7 cellular contexts compared by ENCODE assay signal in genomic region chr9:62808081-62808480, GRCh38.
A peak's percentile ranks its signal among the peaks of the same experiment; 100 is the strongest.
DNase-seq lines count a peak whose midpoint lies in the region; ATAC-seq and TF ChIP-seq lines count a peak whose summit lies in the region.
"Not testable (repeated sequence)": the region's sequence is repeated elsewhere in the genome, so short reads cannot be mapped to it uniquely, and the experiment has no call there.

No MANE protein-coding gene starts in this region.

- H3K79me2 ChIP-seq in GM23338 (replicated peaks; ENCODE audit: insufficient read depth); SK-N-SH (ENCODE audit: insufficient read depth): not testable (repeated sequence)

- H3F3A ChIP-seq in GM23338 (replicated peaks; ENCODE audit: low read depth); SK-N-SH (replicated peaks; ENCODE audit: insufficient read depth): not testable (repeated sequence)

- H3K36me3 ChIP-seq in GM23338 (ENCODE audit: insufficient read depth); SK-N-SH (replicated peaks in 1 of 2; ENCODE audit: control insufficient read depth in 1 of 2, insufficient read depth in 2 of 2, low read length in 1 of 2); endodermal cell (ENCODE audit: control insufficient read depth, insufficient read depth, low read length); mesenchymal stem cell (ENCODE audit: control insufficient read depth in 1 of 2, insufficient read depth in 2 of 2, low read depth in 1 of 2, low read length in 2 of 2): not testable (repeated sequence)

- H3K23ac ChIP-seq in mesenchymal stem cell (ENCODE audit: low read length in 2 of 2), result not testable (repeated sequence)

- H3K4me3 Mint-ChIP-seq in GM23338; MCF 10A (ENCODE audit: unreplicated experiment); endodermal cell: not testable (repeated sequence)

- CTCF ChIA-PET in SK-N-SH (lab: Yijun Ruan, JAX); MCF 10A (lab: Yijun Ruan, JAX): not testable (repeated sequence)

- BruUV-seq in MCF 10A (replicated peaks; lab: Mats Ljungman, UMichigan), result not testable (repeated sequence)

- H3K9ac ChIP-seq in SK-N-SH; endodermal cell (ENCODE audit: extremely low read depth, low read length, poor library complexity, severe bottlenecking); mesenchymal stem cell (ENCODE audit: low read length): not testable (repeated sequence)

- not testable (repeated sequence) for TF ChIP-seq CTCF in GM23338 (conservative IDR thresholded peaks at IDR 0.05; ENCODE audit: low read depth in 2 of 2); SK-N-SH (IDR thresholded peaks at IDR 0.05); MCF 10A (IDR thresholded peaks at IDR 0.05; ENCODE audit: unreplicated experiment); endodermal cell (conservative IDR thresholded peaks at IDR 0.05)

- DNase-seq in GM23338 (ENCODE audit: low spot score); SK-N-SH; mesenchymal stem cell: not testable (repeated sequence)
- peak; percentile 33 for DNase-seq in MCF 10A (ENCODE audit: unreplicated experiment)
- DNase-seq in endodermal cell, result peak; percentile 19
- peak; percentile 39 for DNase-seq in inferior parietal cortex (ENCODE audit: extremely low spot score)
- DNase-seq in superior temporal gyrus (ENCODE audit: extremely low spot score), result peak; percentile 47

- H3K4ac ChIP-seq in mesenchymal stem cell (ENCODE audit: low read depth in 1 of 2, low read length in 2 of 2), result not testable (repeated sequence)

- TF ChIP-seq RAD21 in SK-N-SH (IDR thresholded peaks at IDR 0.05; ENCODE audit: low read length), result not testable (repeated sequence)

- not testable (repeated sequence) for H3K4me1 Mint-ChIP-seq in GM23338; MCF 10A (ENCODE audit: insufficient read depth, unreplicated experiment); endodermal cell

- H2BK5ac ChIP-seq in mesenchymal stem cell (ENCODE audit: low read depth, low read length, poor library complexity, severe bottlenecking), result not testable (repeated sequence)

- not testable (repeated sequence) for H3K4me3 ChIP-seq in GM23338; SK-N-SH (ENCODE audit: low read depth in 2 of 2, low read length in 1 of 2); endodermal cell (ENCODE audit: low read length); mesenchymal stem cell (ENCODE audit: insufficient read depth in 1 of 2, low read depth in 1 of 2, low read length in 2 of 2)

- not testable (repeated sequence) for H3K36me3 Mint-ChIP-seq in GM23338 (ENCODE audit: low read depth); MCF 10A (ENCODE audit: insufficient read depth, unreplicated experiment); endodermal cell (ENCODE audit: low read depth)

- H3K9me3 ChIP-seq in SK-N-SH; endodermal cell (ENCODE audit: control insufficient read depth, low read length); mesenchymal stem cell (ENCODE audit: control insufficient read depth, low read length): not testable (repeated sequence)

- H2BK120ac ChIP-seq in mesenchymal stem cell (ENCODE audit: low read depth, low read length), result not testable (repeated sequence)

- not testable (repeated sequence) for H3K9me2 ChIP-seq in GM23338 (ENCODE audit: insufficient read depth); SK-N-SH

- H3K27me3 Mint-ChIP-seq in GM23338 (ENCODE audit: insufficient read depth, low read depth, poor library complexity) (peaks cover 51% of the 10 kb centered on the region), MCF 10A (ENCODE audit: insufficient read depth, unreplicated experiment) (peaks cover 23% of the 10 kb centered on the region), endodermal cell (ENCODE audit: insufficient read depth) (peaks cover 82% of the 10 kb centered on the region)

- WGBS in SK-N-SH (ENCODE audit: low lambda C conversion rate), result 57% methylated on average over 3 of the region's 3 CpGs
- WGBS in endodermal cell (ENCODE audit: insufficient coverage in 1 of 2, insufficient read length in 1 of 2), 2 experiments, result 42 to 54% methylated on average over 3 of the region's 3 CpGs
- WGBS in mesenchymal stem cell, result 52% methylated on average over 3 of the region's 3 CpGs

- POLR2A ChIA-PET in SK-N-SH (lab: Yijun Ruan, JAX); MCF 10A (lab: Yijun Ruan, JAX): not testable (repeated sequence)

- ATAC-seq in GM23338, result not testable (repeated sequence)

- H2BK12ac ChIP-seq in mesenchymal stem cell (ENCODE audit: low read length in 2 of 2), result not testable (repeated sequence)

- H3K27ac Mint-ChIP-seq in GM23338; MCF 10A (ENCODE audit: low read depth, unreplicated experiment); endodermal cell: not testable (repeated sequence)

- not testable (repeated sequence) for H2AFZ ChIP-seq in GM23338; SK-N-SH (ENCODE audit: low read depth); mesenchymal stem cell (ENCODE audit: low read depth, low read length)

- not testable (repeated sequence) for H2AK5ac ChIP-seq in mesenchymal stem cell (ENCODE audit: low read length, severe bottlenecking)

- not testable (repeated sequence) for H3K79me1 ChIP-seq in mesenchymal stem cell (replicated peaks; ENCODE audit: low read length, poor library complexity, severe bottlenecking)

- not testable (repeated sequence) for H3K4me1 ChIP-seq in GM23338 (ENCODE audit: insufficient read depth); SK-N-SH (ENCODE audit: control insufficient read depth in 1 of 2, insufficient read depth in 2 of 2, low read depth in 1 of 2, low read length in 1 of 2); endodermal cell (ENCODE audit: control insufficient read depth, insufficient read depth, low read length); mesenchymal stem cell (ENCODE audit: control insufficient read depth, insufficient read depth, low read depth, low read length)

- not testable (repeated sequence) for H4K8ac ChIP-seq in mesenchymal stem cell (ENCODE audit: low read length)

- not testable (repeated sequence) for H3K4me2 ChIP-seq in GM23338
- H3K4me2 ChIP-seq in SK-N-SH (peak overlapping the region; percentile 19; the same call in 1 of the 2 replicates), mesenchymal stem cell (ENCODE audit: low read length, poor library complexity, severe bottlenecking) (peak overlapping the region; percentile 33)

- H4K91ac ChIP-seq in mesenchymal stem cell (ENCODE audit: low read length), result not testable (repeated sequence)

- H3K14ac ChIP-seq in mesenchymal stem cell (ENCODE audit: low read length in 2 of 2), result not testable (repeated sequence)

- not testable (repeated sequence) for H3K18ac ChIP-seq in mesenchymal stem cell (ENCODE audit: low read depth in 1 of 2, low read length in 2 of 2)

- H2BK15ac ChIP-seq in mesenchymal stem cell (ENCODE audit: low read depth, poor library complexity, severe bottlenecking), result not testable (repeated sequence)

- peaks cover 21% of the 10 kb centered on the region for H4K20me1 ChIP-seq in GM23338 (replicated peaks; ENCODE audit: insufficient read depth)
- not testable (repeated sequence) for H4K20me1 ChIP-seq in SK-N-SH (ENCODE audit: insufficient read depth)

- H3K27ac ChIP-seq in GM23338 (ENCODE audit: low read depth); SK-N-SH (ENCODE audit: low read depth in 2 of 2, low read length in 1 of 2); endodermal cell (ENCODE audit: low read depth, low read length); mesenchymal stem cell (ENCODE audit: low read length, poor library complexity, severe bottlenecking): not testable (repeated sequence)

- intact Hi-C loops in MCF 10A (cut with micrococcal nuclease), result not testable (repeated sequence)

- TF ChIP-seq EP300 in SK-N-SH (IDR thresholded peaks at IDR 0.05; ENCODE audit: borderline replicate concordance in 1 of 2, low read depth in 1 of 2, low read length in 1 of 2), result not testable (repeated sequence)

- H3K27me3 ChIP-seq in GM23338 (ENCODE audit: insufficient read depth) (peaks cover 93% of the 10 kb centered on the region), endodermal cell (ENCODE audit: control insufficient read depth, insufficient read depth, low read length, poor library complexity, severe bottlenecking) (peaks cover 62% of the 10 kb centered on the region)
- H3K27me3 ChIP-seq in SK-N-SH (ENCODE audit: insufficient read depth); mesenchymal stem cell (ENCODE audit: control insufficient read depth in 1 of 2, insufficient read depth in 1 of 2, low read length in 2 of 2): not testable (repeated sequence)

- H3K9me3 Mint-ChIP-seq in GM23338, result peaks cover 16% of the 10 kb centered on the region
- H3K9me3 Mint-ChIP-seq in MCF 10A (ENCODE audit: unreplicated experiment); endodermal cell: not testable (repeated sequence)

TF ChIP-seq in GM23338, 12 proteins besides CTCF, POLR2A, EP300 and RAD21:
- TF ChIP-seq EZH2 (IDR thresholded peaks at IDR 0.05; ENCODE audit: low read depth, unreplicated experiment), result peak; percentile 59
